In the genomic region with DNA sequence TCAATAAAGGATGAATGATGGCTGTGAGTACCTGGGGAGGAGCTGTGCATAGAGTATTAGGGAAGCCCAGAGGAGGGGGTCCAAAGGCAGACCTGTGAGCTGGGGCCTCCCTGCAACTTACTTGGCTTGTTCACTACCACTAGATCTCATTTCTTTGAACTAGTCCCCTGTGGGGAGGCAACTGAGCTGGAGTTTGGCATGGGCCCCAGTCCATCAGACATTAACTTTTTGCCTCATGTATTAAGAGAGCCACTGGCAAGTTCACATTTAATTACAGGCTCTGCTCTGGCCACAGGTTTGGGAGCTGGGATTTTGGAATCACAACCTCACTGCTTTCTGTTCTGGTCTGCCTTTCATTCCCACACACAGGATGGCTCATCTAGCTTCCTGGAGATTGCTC, we compare ENCODE assay signal across 17 cellular contexts.
DNase-seq lines count a peak whose midpoint lies in the region; ATAC-seq and TF ChIP-seq lines count a peak whose summit lies in the region.
"Had no signal": no experiment of that assay in that cellular context is flagged by ENCODE, and none has a peak within 500 bp of the region (broad histone marks: within the 10 kb centered on the region; RNA-seq: fewer than 3 reads in every experiment).

No MANE protein-coding gene starts in this region.

- H3K4me3 Mint-ChIP-seq in natural killer cell (no peak overlapping the region), GM23338 (no peak overlapping the region)
- H3K4me3 Mint-ChIP-seq: CD8-positive, alpha-beta memory T cell; memory B cell had no signal

- TF ChIP-seq CTCF in OCI-LY1 (IDR thresholded peaks at IDR 0.05; ENCODE audit: low read length) (no peak), ovary (IDR thresholded peaks at IDR 0.05) (no peak), uterus (IDR thresholded peaks at IDR 0.05) (no peak), natural killer cell (IDR thresholded peaks at IDR 0.05) (no peak), GM23338 (conservative IDR thresholded peaks at IDR 0.05; ENCODE audit: low read depth in 2 of 2) (no peak)

- H3K4me2 ChIP-seq in OCI-LY1 (ENCODE audit: low read length) (no peak overlapping the region), GM23338 (no peak overlapping the region)
- H3K4me2 ChIP-seq: hepatocyte, KMS-11 had no signal

- H3K9ac ChIP-seq in OCI-LY1 (ENCODE audit: low read length) = no peak overlapping the region
- H3K9ac ChIP-seq: KMS-11 had no signal

- no peaks in the 10 kb centered on the region for H3K27me3 ChIP-seq in OCI-LY1 (ENCODE audit: insufficient read depth, low read length)
- H3K27me3 ChIP-seq in ovary = no peaks in the 10 kb centered on the region
- H3K27me3 ChIP-seq in uterus = no peaks in the 10 kb centered on the region
- H3K27me3 ChIP-seq in GM23338 (ENCODE audit: insufficient read depth) = no peaks in the 10 kb centered on the region
- H3K27me3 ChIP-seq: ascending aorta, hepatocyte had no signal

- H3K36me3 Mint-ChIP-seq in natural killer cell (no peaks in the 10 kb centered on the region), GM23338 (ENCODE audit: low read depth) (peaks cover 39% of the 10 kb centered on the region)
- H3K36me3 Mint-ChIP-seq: CD8-positive, alpha-beta memory T cell; memory B cell had no signal

- TF ChIP-seq POLR2A in ovary (IDR thresholded peaks at IDR 0.05) (no peak), uterus (IDR thresholded peaks at IDR 0.05) (no peak)

- no peaks in the 10 kb centered on the region for H3K27me3 Mint-ChIP-seq in natural killer cell (ENCODE audit: low read depth in 2 of 2)
- H3K27me3 Mint-ChIP-seq in GM23338 (ENCODE audit: insufficient read depth, low read depth, poor library complexity) = no peaks in the 10 kb centered on the region
- H3K27me3 Mint-ChIP-seq: memory B cell had no signal

- intact Hi-C loops in ovary (cut with DNase I) = no loop called here
- intact Hi-C loops in uterus (cut with DNase I; ENCODE audit: low total_unique reads) = no loop called here
- intact Hi-C loops in natural killer cell (cut with micrococcal nuclease) = no loop called here
- intact Hi-C loops in head of caudate nucleus (cut with DNase I) = no loop called here

- H3K9me2 ChIP-seq in OCI-LY1 (ENCODE audit: low read depth, low read length) (no peaks in the 10 kb centered on the region), GM23338 (ENCODE audit: insufficient read depth) (peaks cover 2% of the 10 kb centered on the region; the same call in 1 of the 2 replicates)

- H3K79me2 ChIP-seq in OCI-LY1 (ENCODE audit: insufficient read depth, low read length) (no peaks in the 10 kb centered on the region), GM23338 (replicated peaks; ENCODE audit: insufficient read depth) (peaks cover 28% of the 10 kb centered on the region)
- H3K79me2 ChIP-seq: hepatocyte had no signal

- H3K9me3 Mint-ChIP-seq in natural killer cell (peaks cover 0 to 5% of the 10 kb centered on the region in 2 donors), GM23338 (peaks cover 13% of the 10 kb centered on the region; the same call in 1 of the 3 replicates)

- H3K9me3 ChIP-seq in OCI-LY1 (ENCODE audit: low read length) (no peaks in the 10 kb centered on the region), ovary (no peaks in the 10 kb centered on the region), uterus (peaks cover 0 to 5% of the 10 kb centered on the region in 2 donors)

- no peak for ATAC-seq in natural killer cell
- ATAC-seq in GM23338 = no peak; the same call in 2 of the 3 replicates
- ATAC-seq: activated CD4-positive, CD25-positive, alpha-beta regulatory T cell treated with anti-CD3 and anti-CD28 coated beads, Interleukin-2, amount 50 U/mL, for 24 hours; stimulated activated naive CD8-positive, alpha-beta T cell treated with anti-CD3 and anti-CD28 coated beads, Interleukin-15, Interleukin-2, amounts not matched to agents 100 U/mL and 50 U/mL, for 24 hours had no signal

- no peaks in the 10 kb centered on the region for H3F3A ChIP-seq in OCI-LY1 (ENCODE audit: insufficient read depth, low read length)
- H3F3A ChIP-seq in GM23338 (replicated peaks; ENCODE audit: low read depth) = no peaks in the 10 kb centered on the region

- H2AFZ ChIP-seq in OCI-LY1 (ENCODE audit: low read length) (no peak overlapping the region), GM23338 (no peak overlapping the region)
- H2AFZ ChIP-seq: hepatocyte had no signal

- DNase-seq in fibroblast of peridontal ligament (ENCODE audit: extremely low read depth) = peak; percentile 45
- peak in 4 of 5 donors; percentile 33 to 58 (median 48) for DNase-seq in ovary
- peak; percentile 26 to 31 for DNase-seq in uterus
- DNase-seq in NK-92 treated with Interleukin-12 subunit alpha and Interleukin-12 subunit beta, amount 100 ng/mL, for 24 hours (lab: John Stamatoyannopoulos, UW) = no peak
- no peak for DNase-seq in natural killer cell
- DNase-seq in head of caudate nucleus = no peak
- no peak for DNase-seq in GM23338 (ENCODE audit: low spot score)
- DNase-seq: activated T-cell treated with anti-CD3 and anti-CD28 coated beads, Interleukin-2, amount 50 U/mL, for 48 hours; CD8-positive, alpha-beta memory T cell; NCI-H2081; stimulated activated naive CD8-positive, alpha-beta T cell treated with anti-CD3 and anti-CD28 coated beads, Interleukin-15, Interleukin-2, amounts not matched to agents 100 U/mL and 50 U/mL, for 24 hours had no signal

- H3K27ac ChIP-seq in OCI-LY1 (ENCODE audit: low read depth, low read length, poor library complexity, severe bottlenecking) (peak overlapping the region; percentile 7), ovary (peak overlapping the region in 1 of 2 donors; percentile 25), uterus (peak overlapping the region; percentile 65 to 84), GM23338 (ENCODE audit: low read depth) (no peak overlapping the region)
- H3K27ac ChIP-seq: hepatocyte, KMS-11 had no signal

- no peak overlapping the region for H3K4me3 ChIP-seq in OCI-LY1 (ENCODE audit: low read depth, low read length, poor library complexity, severe bottlenecking)
- no peak overlapping the region for H3K4me3 ChIP-seq in ovary
- no peak overlapping the region for H3K4me3 ChIP-seq in uterus
- H3K4me3 ChIP-seq in GM23338 = no peak overlapping the region
- H3K4me3 ChIP-seq: hepatocyte had no signal

- H3K36me3 ChIP-seq in OCI-LY1 (ENCODE audit: insufficient read depth, low read length) = no peaks in the 10 kb centered on the region
- H3K36me3 ChIP-seq in ovary = no peaks in the 10 kb centered on the region
- no peaks in the 10 kb centered on the region for H3K36me3 ChIP-seq in uterus
- H3K36me3 ChIP-seq in GM23338 (ENCODE audit: insufficient read depth) = peaks cover 6% of the 10 kb centered on the region; the same call in 1 of the 2 replicates
- H3K36me3 ChIP-seq: ascending aorta had no signal

- H3K4me1 Mint-ChIP-seq in natural killer cell (peaks cover 6% of the 10 kb centered on the region in 2 donors), GM23338 (peaks cover 20% of the 10 kb centered on the region)
- H3K4me1 Mint-ChIP-seq: CD8-positive, alpha-beta memory T cell; memory B cell had no signal

- H4K20me1 ChIP-seq in OCI-LY1 (ENCODE audit: insufficient read depth, low read length) = no peaks in the 10 kb centered on the region
- no peaks in the 10 kb centered on the region for H4K20me1 ChIP-seq in GM23338 (replicated peaks; ENCODE audit: insufficient read depth)

- H3K27ac Mint-ChIP-seq in natural killer cell (no peak overlapping the region), GM23338 (no peak overlapping the region)
- H3K27ac Mint-ChIP-seq: CD8-positive, alpha-beta memory T cell; memory B cell had no signal

- H3K4me1 ChIP-seq in OCI-LY1 (ENCODE audit: insufficient read depth, low read length, severe bottlenecking) (peaks cover 35% of the 10 kb centered on the region), ovary (ENCODE audit: insufficient read depth) (peaks cover 10% of the 10 kb centered on the region), uterus (peaks cover 6 to 8% of the 10 kb centered on the region in 2 donors), GM23338 (ENCODE audit: insufficient read depth) (no peaks in the 10 kb centered on the region; the same call in 1 of the 2 replicates)

- no peak for TF ChIP-seq EP300 in ovary (IDR thresholded peaks at IDR 0.05)

TF ChIP-seq in GM23338, 12 proteins besides CTCF, POLR2A, EP300 and RAD21 (continues in another document):
- TF ChIP-seq JUNB (IDR thresholded peaks at IDR 0.05; ENCODE audit: unreplicated experiment) = no peak
- no peak for TF ChIP-seq POLR2AphosphoS5 (IDR thresholded peaks at IDR 0.05; ENCODE audit: low read depth)
- TF ChIP-seq, protein P1, sequence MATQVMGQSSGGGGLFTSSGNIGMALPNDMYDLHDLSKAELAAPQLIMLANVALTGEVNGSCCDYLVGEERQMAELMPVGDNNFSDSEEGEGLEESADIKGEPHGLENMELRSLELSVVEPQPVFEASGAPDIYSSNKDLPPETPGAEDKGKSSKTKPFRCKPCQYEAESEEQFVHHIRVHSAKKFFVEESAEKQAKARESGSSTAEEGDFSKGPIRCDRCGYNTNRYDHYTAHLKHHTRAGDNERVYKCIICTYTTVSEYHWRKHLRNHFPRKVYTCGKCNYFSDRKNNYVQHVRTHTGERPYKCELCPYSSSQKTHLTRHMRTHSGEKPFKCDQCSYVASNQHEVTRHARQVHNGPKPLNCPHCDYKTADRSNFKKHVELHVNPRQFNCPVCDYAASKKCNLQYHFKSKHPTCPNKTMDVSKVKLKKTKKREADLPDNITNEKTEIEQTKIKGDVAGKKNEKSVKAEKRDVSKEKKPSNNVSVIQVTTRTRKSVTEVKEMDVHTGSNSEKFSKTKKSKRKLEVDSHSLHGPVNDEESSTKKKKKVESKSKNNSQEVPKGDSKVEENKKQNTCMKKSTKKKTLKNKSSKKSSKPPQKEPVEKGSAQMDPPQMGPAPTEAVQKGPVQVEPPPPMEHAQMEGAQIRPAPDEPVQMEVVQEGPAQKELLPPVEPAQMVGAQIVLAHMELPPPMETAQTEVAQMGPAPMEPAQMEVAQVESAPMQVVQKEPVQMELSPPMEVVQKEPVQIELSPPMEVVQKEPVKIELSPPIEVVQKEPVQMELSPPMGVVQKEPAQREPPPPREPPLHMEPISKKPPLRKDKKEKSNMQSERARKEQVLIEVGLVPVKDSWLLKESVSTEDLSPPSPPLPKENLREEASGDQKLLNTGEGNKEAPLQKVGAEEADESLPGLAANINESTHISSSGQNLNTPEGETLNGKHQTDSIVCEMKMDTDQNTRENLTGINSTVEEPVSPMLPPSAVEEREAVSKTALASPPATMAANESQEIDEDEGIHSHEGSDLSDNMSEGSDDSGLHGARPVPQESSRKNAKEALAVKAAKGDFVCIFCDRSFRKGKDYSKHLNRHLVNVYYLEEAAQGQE (IDR thresholded peaks at IDR 0.05; ENCODE audit: unreplicated experiment) = no peak
- TF ChIP-seq NANOG (IDR thresholded peaks at IDR 0.05; ENCODE audit: borderline replicate concordance) = no peak

Comparison
In these comparisons a context has a peak if more than half of its experiments do, and no peak if none do; other contexts are left out.
1. DNase-seq: peak in fibroblast of peridontal ligament (single experiment), ovary (4 of 5) and uterus (2 of 2); none in NK-92 treated with Interleukin-12 subunit alpha and Interleukin-12 subunit beta, amount 100 ng/mL, for 24 hours (single experiment), natural killer cell (single experiment), head of caudate nucleus (0 of 42) and GM23338 (single experiment).